ENCODE assay signal across 8 cellular contexts in the genomic region with DNA sequence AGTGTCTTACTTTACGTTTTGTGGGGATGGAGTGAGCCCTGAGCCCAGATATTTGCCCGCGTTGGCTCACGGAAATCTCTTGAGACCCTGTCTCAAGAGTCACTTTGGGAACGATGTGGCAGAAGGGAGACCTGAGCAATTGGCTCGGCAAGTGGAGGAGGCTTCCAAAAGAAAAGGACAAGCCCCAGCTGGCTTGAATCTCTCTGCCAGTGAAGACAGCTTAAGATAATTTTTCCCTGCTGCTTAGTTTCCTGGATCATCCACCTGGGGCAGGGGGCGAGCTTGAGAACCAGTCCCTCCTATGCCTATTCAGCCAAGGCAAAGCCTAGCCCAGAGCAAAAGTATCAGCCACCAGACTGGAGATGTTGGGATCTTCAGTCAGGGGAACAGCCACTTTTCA. TPM values are rescaled to one million over a fixed set of nuclear protein-coding genes. Genes with fewer than 3 reads are reported as not detected.
A peak's percentile ranks its signal among the peaks of the same experiment; 100 is the strongest.
DNase-seq lines count a peak whose midpoint lies in the region; ATAC-seq, FAIRE-seq and TF ChIP-seq lines count a peak whose summit lies in the region.

No MANE protein-coding gene starts in this region.

- no peak for FAIRE-seq in keratinocyte (lab: Jason Lieb, UNC)
- FAIRE-seq in GM12892 (lab: Jason Lieb, UNC), result no peak

- dilution Hi-C loops in keratinocyte (cut with MboI; ENCODE audit: extremely low pct_ligation_motif_present, low sequenced_read_pairs), result no loop called here

- DNase-seq in CD8-positive, alpha-beta memory T cell, result no peak
- DNase-seq in HuH-7.5 (ENCODE audit: low spot score) (peak; percentile 25), adipocyte (ENCODE audit: low read depth) (peak; percentile 27), keratinocyte (ENCODE audit: low read depth, low spot score) (no peak), thoracic aorta (ENCODE audit: low spot score) (no peak), middle frontal gyrus (ENCODE audit: extremely low spot score, low spot score) (no peak), GM12892 (ENCODE audit: insufficient read length) (no peak)

- peak overlapping the region; percentile 94 for H2AFZ ChIP-seq in keratinocyte (ENCODE audit: control insufficient read depth, low read length)

- no peaks in the 10 kb centered on the region for H3K9me3 ChIP-seq in CD8-positive, alpha-beta memory T cell (ENCODE audit: low read length)
- H3K9me3 ChIP-seq in adipocyte (ENCODE audit: control insufficient read depth, low read length) (peaks cover 3% of the 10 kb centered on the region), keratinocyte (ENCODE audit: control insufficient read depth, low read depth, low read length) (no peaks in the 10 kb centered on the region), thoracic aorta (no peaks in the 10 kb centered on the region)

- POLR2A ChIA-PET in CD8-positive, alpha-beta memory T cell (lab: Charles Lee), result interaction anchor here (0.6 to 1.3 kb wide), 4 partner anchors 8 to 589 kb away, joined by 3 to 4 read pairs (median 4); no protein-coding TSS in a partner anchor

- H3K4me1 Mint-ChIP-seq in CD8-positive, alpha-beta memory T cell, result peaks cover 21 to 39% (median 28%) of the 10 kb centered on the region in 3 donors

- peak overlapping the region; percentile 84 to 95 (median 91) for H3K4me3 Mint-ChIP-seq in CD8-positive, alpha-beta memory T cell

- ATAC-seq in thoracic aorta (ENCODE audit: insufficient number of reproducible peaks, low FRiP score, low read depth), result no peak
- no peak for ATAC-seq in GM19324 (IDR thresholded peaks at IDR 0.05; ENCODE audit: low FRiP score, unreplicated experiment)

- H3K9me3 Mint-ChIP-seq in CD8-positive, alpha-beta memory T cell, result peaks cover 0 to 13% (median 2%) of the 10 kb centered on the region in 5 donors

- H3K9ac ChIP-seq in adipocyte (ENCODE audit: low read length) (peak overlapping the region; percentile 94), keratinocyte (ENCODE audit: control insufficient read depth, extremely low read depth, insufficient read depth, low read length) (peak overlapping the region; percentile 92)

- peak overlapping the region; percentile 89 for H3K4me3 ChIP-seq in CD8-positive, alpha-beta memory T cell (ENCODE audit: low read length)
- H3K4me3 ChIP-seq in adipocyte (ENCODE audit: low read length), result peak overlapping the region; percentile 97
- peak overlapping the region; percentile 81 to 92 (median 83) for H3K4me3 ChIP-seq in keratinocyte (ENCODE audit: control insufficient read depth in 2 of 3, extremely low read depth in 1 of 3, insufficient read depth in 2 of 3, low read depth in 1 of 3, low read length in 3 of 3)
- H3K4me3 ChIP-seq in thoracic aorta, result peak overlapping the region; percentile 95

- peak overlapping the region; percentile 94 to 100 (median 98) for H3K27ac Mint-ChIP-seq in CD8-positive, alpha-beta memory T cell

- H3K9me1 ChIP-seq in keratinocyte (ENCODE audit: control insufficient read depth, extremely low read depth, insufficient read depth, low read length), result no peaks in the 10 kb centered on the region

- H4K20me1 ChIP-seq in keratinocyte (ENCODE audit: control insufficient read depth, extremely low read depth, insufficient read depth, low read length), result no peaks in the 10 kb centered on the region

- TF ChIP-seq CTCF in keratinocyte (optimal IDR thresholded peaks at IDR 0.05 in 1 of 3, IDR thresholded peaks at IDR 0.05 in 1 of 3, conservative IDR thresholded peaks at IDR 0.05 in 1 of 3; ENCODE audit: extremely low read depth in 1 of 3, insufficient read depth in 2 of 3, low read length in 3 of 3) (peak in 1 of 3 experiments; percentile 11), thoracic aorta (IDR thresholded peaks at IDR 0.05) (no peak)

- peak overlapping the region; percentile 75 for H3K4me2 ChIP-seq in keratinocyte (ENCODE audit: control insufficient read depth, extremely low read depth, insufficient read depth, low read depth, low read length)

- H3K36me3 ChIP-seq in CD8-positive, alpha-beta memory T cell (ENCODE audit: insufficient read depth, low read length), result no peaks in the 10 kb centered on the region
- H3K36me3 ChIP-seq in adipocyte (ENCODE audit: control insufficient read depth, insufficient read depth, low read length, severe bottlenecking) (no peaks in the 10 kb centered on the region), keratinocyte (ENCODE audit: control insufficient read depth in 2 of 2, extremely low read depth in 1 of 2, insufficient read depth in 2 of 2, low read length in 2 of 2) (no peaks in the 10 kb centered on the region), thoracic aorta (no peaks in the 10 kb centered on the region)

- peaks cover 1 to 9% of the 10 kb centered on the region in 2 donors for H3K27me3 Mint-ChIP-seq in CD8-positive, alpha-beta memory T cell

- H3K27me3 ChIP-seq in CD8-positive, alpha-beta memory T cell (ENCODE audit: insufficient read depth, low read length, poor library complexity, severe bottlenecking), result no peaks in the 10 kb centered on the region
- H3K27me3 ChIP-seq in adipocyte (replicated peaks; ENCODE audit: control insufficient read depth, insufficient read depth, low read length) (no peaks in the 10 kb centered on the region), keratinocyte (ENCODE audit: control insufficient read depth, extremely low read depth, insufficient read depth, low read length) (no peaks in the 10 kb centered on the region), thoracic aorta (replicated peaks; ENCODE audit: insufficient read depth) (no peaks in the 10 kb centered on the region)

- peaks cover 31% of the 10 kb centered on the region for H3K79me2 ChIP-seq in keratinocyte (ENCODE audit: control insufficient read depth, insufficient read depth, low read length)

- TF ChIP-seq POLR2A in GM12892 (IDR thresholded peaks at IDR 0.05; ENCODE audit: low read depth, low read length), result no peak

- CTCF ChIA-PET in CD8-positive, alpha-beta memory T cell (lab: Charles Lee), result no interaction called here

- peaks cover 24% of the 10 kb centered on the region for H3K4me1 ChIP-seq in CD8-positive, alpha-beta memory T cell (ENCODE audit: insufficient read depth, low read length)
- H3K4me1 ChIP-seq in adipocyte (ENCODE audit: control insufficient read depth, insufficient read depth, low read length) (peaks cover 11% of the 10 kb centered on the region), keratinocyte (ENCODE audit: control insufficient read depth, extremely low read depth, insufficient read depth, low read length) (peaks cover 17% of the 10 kb centered on the region), thoracic aorta (ENCODE audit: control insufficient read depth in 1 of 2, low read depth in 2 of 2) (peaks cover 6 to 16% of the 10 kb centered on the region in 2 donors)

- H3K36me3 Mint-ChIP-seq in CD8-positive, alpha-beta memory T cell, result peaks cover 0 to 12% (median 4%) of the 10 kb centered on the region in 3 donors

- H3K27ac ChIP-seq in CD8-positive, alpha-beta memory T cell (ENCODE audit: low read depth, low read length), result peak overlapping the region; percentile 98
- H3K27ac ChIP-seq in keratinocyte (ENCODE audit: control insufficient read depth, insufficient read depth, low read length) (peak overlapping the region; percentile 80), thoracic aorta (peak overlapping the region; percentile 75 to 81)

RNA-seq across cellular contexts. Expression of gene SEC22A, which starts 0.7 kb away (rescaled TPM):
- 10 to 100 TPM; 19.3 to 21.6 TPM for total RNA-seq in CD8-positive, alpha-beta memory T cell
- 12.7 TPM for polyA plus RNA-seq in CD8-positive, alpha-beta memory T cell
- polyA plus RNA-seq in keratinocyte, result 26.1 to 32.9 TPM (median 32.8 TPM) in 3 replicates
- polyA plus RNA-seq in keratinocyte (2011; ENCODE audit: low read depth), result 10.4 TPM
- polyA plus RNA-seq in keratinocyte (2011; cell fraction: cytosol; rRNA removed), result 11.2 and 27.1 TPM in 2 replicates
- 35.0 and 45.1 TPM in 2 replicates for polyA plus RNA-seq in keratinocyte (2011; cell fraction: nucleus; rRNA removed)
- 19.8 and 25.5 TPM in 2 replicates for polyA plus RNA-seq in keratinocyte (2012; ENCODE audit: low replicate concordance)
- 3.9 to 27.0 TPM (median 25.8 TPM) in 3 replicates for polyA minus RNA-seq in keratinocyte
- polyA minus RNA-seq in keratinocyte (2011; cell fraction: cytosol; rRNA and poly(A)+ RNA removed), result 12.5 TPM
- 18.1 and 32.4 TPM in 2 replicates for polyA minus RNA-seq in keratinocyte (2011; cell fraction: nucleus; rRNA and poly(A)+ RNA removed)
- 10 to 100 TPM; 24.7 to 25.3 TPM for total RNA-seq in thoracic aorta
- polyA plus RNA-seq in GM12892 (2012; ENCODE audit: missing spikeins), result 24.5 TPM

Comparison
In these comparisons a context has a peak if more than half of its experiments do, and no peak if none do; other contexts are left out.
1. DNase-seq: peak in HuH-7.5 (single experiment) and adipocyte (single experiment); none in CD8-positive, alpha-beta memory T cell (0 of 5), keratinocyte (single experiment), thoracic aorta (single experiment), middle frontal gyrus (single experiment) and GM12892 (single experiment).
2. Peak in every context shown above with its lines, with median percentiles within 50 percentile points of each other: H3K27ac ChIP-seq and H3K4me3 ChIP-seq.